In genomic region chr9:124015661-124016131, GRCh38 we compare ENCODE assay signal across 2 cellular contexts.
TF ChIP-seq lines count a peak whose summit lies in the region.

No MANE protein-coding gene starts in this region.

TF ChIP-seq in GM23338, 12 proteins besides CTCF, POLR2A, EP300 and RAD21:
- TF ChIP-seq ZNF462 (CRISPR knock-in tag; IDR thresholded peaks at IDR 0.05) (no peak), EZH2phosphoT487 (IDR thresholded peaks at IDR 0.05; ENCODE audit: unreplicated experiment) (peak; percentile 97), JUNB (IDR thresholded peaks at IDR 0.05; ENCODE audit: unreplicated experiment) (no peak), EZH2 (IDR thresholded peaks at IDR 0.05; ENCODE audit: low read depth, unreplicated experiment) (peak; percentile 100), CREB1 (CRISPR knock-in tag; IDR thresholded peaks at IDR 0.05; ENCODE audit: low read depth) (no peak), ZNF114 (CRISPR knock-in tag; IDR thresholded peaks at IDR 0.05) (no peak), STAT1 (IDR thresholded peaks at IDR 0.05; ENCODE audit: unreplicated experiment) (no peak), POLR2AphosphoS5 (IDR thresholded peaks at IDR 0.05; ENCODE audit: low read depth) (no peak)
- TF ChIP-seq, protein P1, sequence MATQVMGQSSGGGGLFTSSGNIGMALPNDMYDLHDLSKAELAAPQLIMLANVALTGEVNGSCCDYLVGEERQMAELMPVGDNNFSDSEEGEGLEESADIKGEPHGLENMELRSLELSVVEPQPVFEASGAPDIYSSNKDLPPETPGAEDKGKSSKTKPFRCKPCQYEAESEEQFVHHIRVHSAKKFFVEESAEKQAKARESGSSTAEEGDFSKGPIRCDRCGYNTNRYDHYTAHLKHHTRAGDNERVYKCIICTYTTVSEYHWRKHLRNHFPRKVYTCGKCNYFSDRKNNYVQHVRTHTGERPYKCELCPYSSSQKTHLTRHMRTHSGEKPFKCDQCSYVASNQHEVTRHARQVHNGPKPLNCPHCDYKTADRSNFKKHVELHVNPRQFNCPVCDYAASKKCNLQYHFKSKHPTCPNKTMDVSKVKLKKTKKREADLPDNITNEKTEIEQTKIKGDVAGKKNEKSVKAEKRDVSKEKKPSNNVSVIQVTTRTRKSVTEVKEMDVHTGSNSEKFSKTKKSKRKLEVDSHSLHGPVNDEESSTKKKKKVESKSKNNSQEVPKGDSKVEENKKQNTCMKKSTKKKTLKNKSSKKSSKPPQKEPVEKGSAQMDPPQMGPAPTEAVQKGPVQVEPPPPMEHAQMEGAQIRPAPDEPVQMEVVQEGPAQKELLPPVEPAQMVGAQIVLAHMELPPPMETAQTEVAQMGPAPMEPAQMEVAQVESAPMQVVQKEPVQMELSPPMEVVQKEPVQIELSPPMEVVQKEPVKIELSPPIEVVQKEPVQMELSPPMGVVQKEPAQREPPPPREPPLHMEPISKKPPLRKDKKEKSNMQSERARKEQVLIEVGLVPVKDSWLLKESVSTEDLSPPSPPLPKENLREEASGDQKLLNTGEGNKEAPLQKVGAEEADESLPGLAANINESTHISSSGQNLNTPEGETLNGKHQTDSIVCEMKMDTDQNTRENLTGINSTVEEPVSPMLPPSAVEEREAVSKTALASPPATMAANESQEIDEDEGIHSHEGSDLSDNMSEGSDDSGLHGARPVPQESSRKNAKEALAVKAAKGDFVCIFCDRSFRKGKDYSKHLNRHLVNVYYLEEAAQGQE (IDR thresholded peaks at IDR 0.05; ENCODE audit: unreplicated experiment): no peak

TF ChIP-seq in GM12878, 131 proteins besides CTCF, POLR2A, EP300 and RAD21:
- TF ChIP-seq IKZF1 (conservative IDR thresholded peaks at IDR 0.05) (0 out of 2 replicates have a peak, but pooled peaks have one; percentile 22), STAT1 (conservative IDR thresholded peaks at IDR 0.05) (no peak), E2F4 (IDR thresholded peaks at IDR 0.05; ENCODE audit: low read depth, low read length) (no peak), KDM1A (IDR thresholded peaks at IDR 0.05; ENCODE audit: borderline replicate concordance) (no peak), SUZ12 (IDR thresholded peaks at IDR 0.05; ENCODE audit: unreplicated experiment) (no peak)
